Comparison of ENCODE assay signal across 24 cellular contexts in the genomic region with DNA sequence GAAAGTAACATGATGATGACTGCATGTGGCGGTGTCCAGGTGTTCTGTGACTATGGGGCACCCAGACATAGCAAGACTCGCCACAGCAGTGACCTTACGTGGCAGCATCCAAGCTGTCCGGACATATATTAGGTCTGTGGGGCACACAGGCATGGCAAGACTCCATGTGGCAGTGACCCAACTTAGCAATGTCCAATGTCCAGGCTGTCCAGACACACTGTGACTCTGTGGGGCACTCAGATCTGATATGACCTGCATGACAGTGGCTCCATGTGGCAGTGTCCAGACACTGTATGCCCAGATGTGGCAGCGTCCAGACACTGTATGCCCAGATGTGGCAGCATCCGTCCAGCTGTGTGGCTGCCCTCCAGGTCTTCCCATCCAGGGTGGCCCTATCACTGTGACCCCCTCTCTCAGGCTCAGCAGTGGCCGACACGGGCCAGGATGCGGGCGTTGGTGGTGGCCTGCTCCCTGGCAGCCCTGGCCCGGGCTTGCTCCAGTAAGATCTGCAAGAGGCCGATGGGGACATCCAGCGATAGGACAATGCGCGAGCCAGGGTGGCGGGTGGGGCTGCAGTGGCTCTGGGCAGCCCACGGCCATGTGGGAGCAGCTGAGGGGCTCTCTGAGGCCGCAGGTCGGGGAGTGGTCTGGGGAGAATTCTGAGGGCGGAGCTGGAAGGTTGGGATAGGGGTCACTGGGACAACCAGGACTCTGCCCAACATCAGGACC. TPM values are rescaled to one million over a fixed set of nuclear protein-coding genes. Genes with fewer than 3 reads are reported as not detected.
DNase-seq lines count a peak whose midpoint lies in the region; ATAC-seq and TF ChIP-seq lines count a peak whose summit lies in the region.
"Had no signal": no experiment of that assay in that cellular context is flagged by ENCODE, and none has a peak within 500 bp of the region (broad histone marks: within the 10 kb centered on the region; RNA-seq: fewer than 3 reads in every experiment).

No MANE protein-coding gene starts in this region.

- H3K9ac ChIP-seq in endodermal cell (ENCODE audit: extremely low read depth, low read length, poor library complexity, severe bottlenecking) (no peak overlapping the region), smooth muscle cell (ENCODE audit: low read depth) (peak overlapping the region; percentile 77)

- H3K4me3 ChIP-seq in endodermal cell (ENCODE audit: low read length) (no peak overlapping the region), smooth muscle cell (no peak overlapping the region)
- H3K4me3 ChIP-seq: esophagus muscularis mucosa, HAP-1, lower lobe of right lung, MG63, upper lobe of right lung had no signal

- 94 to 98% methylated on average over 15 to 20 of the region's 20 CpGs for WGBS in endodermal cell (ENCODE audit: insufficient coverage in 1 of 2, insufficient read length in 1 of 2), 2 experiments
- WGBS in smooth muscle cell (ENCODE audit: low lambda C conversion rate): 94% methylated on average over 20 of the region's 20 CpGs

- CTCF ChIA-PET in activated CD4-positive, alpha-beta T cell treated with anti-CD3 and anti-CD28 coated beads for 36 hours (lab: Charles Lee): interaction anchor here (1.1 kb wide), 1 partner anchor 126 kb away, joined by 3 read pairs; no protein-coding TSS in a partner anchor

- H3K9me3 ChIP-seq in endodermal cell (ENCODE audit: control insufficient read depth, low read length): no peaks in the 10 kb centered on the region
- H3K9me3 ChIP-seq in smooth muscle cell (replicated peaks; ENCODE audit: low read depth): no peaks in the 10 kb centered on the region
- H3K9me3 ChIP-seq: esophagus muscularis mucosa, HAP-1, lower lobe of right lung, MG63, upper lobe of right lung had no signal

- intact Hi-C loops in activated CD4-positive, alpha-beta T cell treated with anti-CD3 and anti-CD28 coated beads, Interleukin-2, amount 10 ng/mL, durations not matched to agents 24 days and 14 days (cut with micrococcal nuclease): no loop called here
- intact Hi-C loops in activated CD4-positive, alpha-beta T cell treated with anti-CD3 and anti-CD28 coated beads for 36 hours (cut with DNase I, micrococcal nuclease): no loop called here

- H3K27me3 ChIP-seq in endodermal cell (ENCODE audit: control insufficient read depth, insufficient read depth, low read length, poor library complexity, severe bottlenecking) (no peaks in the 10 kb centered on the region), smooth muscle cell (ENCODE audit: low read depth) (no peaks in the 10 kb centered on the region)
- H3K27me3 ChIP-seq: esophagus muscularis mucosa, MG63, upper lobe of right lung had no signal

- H3F3A ChIP-seq in smooth muscle cell (ENCODE audit: low read depth): peaks cover 35% of the 10 kb centered on the region

- peak overlapping the region; percentile 23 for H3K27ac Mint-ChIP-seq in activated CD4-positive, alpha-beta T cell treated with anti-CD3 and anti-CD28 coated beads, Interleukin-2, amount 10 ng/mL, durations not matched to agents 24 days and 14 days
- H3K27ac Mint-ChIP-seq in activated CD4-positive, alpha-beta T cell treated with anti-CD3 and anti-CD28 coated beads for 36 hours: no peak overlapping the region
- H3K27ac Mint-ChIP-seq in endodermal cell: peak overlapping the region; percentile 1
- H3K27ac Mint-ChIP-seq in T-helper 2 cell treated with Interferon-gamma antibody and Interleukin-4, amounts not matched to agents 5 μg/mL and 100 μg/mL, for 36 hours: no peak overlapping the region

- peaks cover 31% of the 10 kb centered on the region for H3K4me1 Mint-ChIP-seq in activated CD4-positive, alpha-beta T cell treated with anti-CD3 and anti-CD28 coated beads, Interleukin-2, amount 10 ng/mL, durations not matched to agents 24 days and 14 days
- peaks cover 9% of the 10 kb centered on the region for H3K4me1 Mint-ChIP-seq in activated CD4-positive, alpha-beta T cell treated with anti-CD3 and anti-CD28 coated beads for 36 hours
- peaks cover 38% of the 10 kb centered on the region for H3K4me1 Mint-ChIP-seq in endodermal cell
- peaks cover 24% of the 10 kb centered on the region for H3K4me1 Mint-ChIP-seq in T-helper 2 cell treated with Interferon-gamma antibody and Interleukin-4, amounts not matched to agents 5 μg/mL and 100 μg/mL, for 36 hours (ENCODE audit: low read depth)

- ATAC-seq in activated CD4-positive, alpha-beta T cell treated with anti-CD3 and anti-CD28 coated beads for 36 hours: no peak
- ATAC-seq: lower lobe of right lung; naive thymus-derived CD4-positive, alpha-beta T cell; stimulated activated naive CD8-positive, alpha-beta T cell treated with anti-CD3 and anti-CD28 coated beads, Interleukin-15, amount 100 ng/mL, for 72 hours; upper lobe of right lung had no signal

- H3K79me2 ChIP-seq in smooth muscle cell (ENCODE audit: low read depth): no peaks in the 10 kb centered on the region

- no peak for DNase-seq in activated CD4-positive, alpha-beta T cell treated with anti-CD3 and anti-CD28 coated beads, Interleukin-2, amount 10 ng/mL, durations not matched to agents 24 days and 14 days
- no peak for DNase-seq in activated CD4-positive, alpha-beta T cell treated with anti-CD3 and anti-CD28 coated beads for 36 hours
- DNase-seq in endodermal cell: peak; percentile 46
- no peak for DNase-seq in smooth muscle cell (lab: John Stamatoyannopoulos, UW; ENCODE audit: unreplicated experiment)
- no peak for DNase-seq in T-helper 2 cell treated with Interferon-gamma antibody and Interleukin-4, amounts not matched to agents 5 μg/mL and 100 μg/mL, for 36 hours (ENCODE audit: low spot score)
- DNase-seq in NK-92 (lab: John Stamatoyannopoulos, UW; ENCODE audit: unreplicated experiment): no peak
- DNase-seq: activated CD4-positive, CD25-positive, alpha-beta regulatory T cell treated with anti-CD3 and anti-CD28 coated beads, Interleukin-2, amount 50 U/mL, for 72 hours; activated CD8-positive, alpha-beta memory T cell treated with anti-CD3 and anti-CD28 coated beads, Interleukin-2, amount 50 U/mL, for 4 hours; activated gamma-delta T cell treated with Interleukin-2 at 50 U/mL for 16 hours; CD4-positive, CD25-positive, alpha-beta regulatory T cell; DMS79; lower lobe of right lung; naive thymus-derived CD4-positive, alpha-beta T cell; NCI-H1694; NCI-H446 treated with DMSO at 0.1 percent for 48 hours; SHP77 treated with DMSO at 0.1 percent for 48 hours; stimulated activated CD4-positive, alpha-beta T cell treated with anti-CD3 and anti-CD28 coated beads, Interleukin-15, amount 100 ng/mL, for 24 hours; stimulated activated naive CD8-positive, alpha-beta T cell treated with anti-CD3 and anti-CD28 coated beads, Interleukin-15, amount 100 ng/mL, for 72 hours; upper lobe of right lung had no signal

- no peak overlapping the region for H2AFZ ChIP-seq in smooth muscle cell (ENCODE audit: low read depth)

- no peak overlapping the region for H3K4me3 Mint-ChIP-seq in activated CD4-positive, alpha-beta T cell treated with anti-CD3 and anti-CD28 coated beads, Interleukin-2, amount 10 ng/mL, durations not matched to agents 24 days and 14 days
- H3K4me3 Mint-ChIP-seq in activated CD4-positive, alpha-beta T cell treated with anti-CD3 and anti-CD28 coated beads for 36 hours: no peak overlapping the region
- H3K4me3 Mint-ChIP-seq in endodermal cell: no peak overlapping the region
- no peak overlapping the region for H3K4me3 Mint-ChIP-seq in T-helper 2 cell treated with Interferon-gamma antibody and Interleukin-4, amounts not matched to agents 5 μg/mL and 100 μg/mL, for 36 hours
- H3K4me3 Mint-ChIP-seq: naive thymus-derived CD4-positive, alpha-beta T cell; stimulated activated naive CD8-positive, alpha-beta T cell treated with anti-CD3 and anti-CD28 coated beads, Interleukin-15, amount 100 ng/mL, for 72 hours had no signal

- no peaks in the 10 kb centered on the region for H4K20me1 ChIP-seq in smooth muscle cell (ENCODE audit: low read depth)

- TF ChIP-seq CTCF in endodermal cell (conservative IDR thresholded peaks at IDR 0.05): no peak
- TF ChIP-seq CTCF in smooth muscle cell (IDR thresholded peaks at IDR 0.05; ENCODE audit: borderline replicate concordance, insufficient read depth, poor library complexity, severe bottlenecking): no peak

- peaks cover 5% of the 10 kb centered on the region for H3K4me1 ChIP-seq in endodermal cell (ENCODE audit: control insufficient read depth, insufficient read depth, low read length)
- H3K4me1 ChIP-seq in smooth muscle cell (ENCODE audit: low read depth): peaks cover 30% of the 10 kb centered on the region

- H3K27ac ChIP-seq in endodermal cell (ENCODE audit: low read depth, low read length): peak overlapping the region; percentile 32
- peak overlapping the region; percentile 93 for H3K27ac ChIP-seq in smooth muscle cell (ENCODE audit: low read depth)
- H3K27ac ChIP-seq: lower lobe of right lung, upper lobe of right lung had no signal

- no peaks in the 10 kb centered on the region for H3K9me3 Mint-ChIP-seq in activated CD4-positive, alpha-beta T cell treated with anti-CD3 and anti-CD28 coated beads, Interleukin-2, amount 10 ng/mL, durations not matched to agents 24 days and 14 days
- H3K9me3 Mint-ChIP-seq in activated CD4-positive, alpha-beta T cell treated with anti-CD3 and anti-CD28 coated beads for 36 hours (ENCODE audit: low read depth): no peaks in the 10 kb centered on the region
- no peaks in the 10 kb centered on the region for H3K9me3 Mint-ChIP-seq in endodermal cell
- H3K9me3 Mint-ChIP-seq in T-helper 2 cell treated with Interferon-gamma antibody and Interleukin-4, amounts not matched to agents 5 μg/mL and 100 μg/mL, for 36 hours: no peaks in the 10 kb centered on the region
- H3K9me3 Mint-ChIP-seq: naive thymus-derived CD4-positive, alpha-beta T cell; stimulated activated naive CD8-positive, alpha-beta T cell treated with anti-CD3 and anti-CD28 coated beads, Interleukin-15, amount 100 ng/mL, for 72 hours had no signal

- H3K36me3 ChIP-seq in endodermal cell (ENCODE audit: control insufficient read depth, insufficient read depth, low read length): no peaks in the 10 kb centered on the region
- H3K36me3 ChIP-seq in smooth muscle cell (ENCODE audit: low read depth): no peaks in the 10 kb centered on the region
- H3K36me3 ChIP-seq: esophagus muscularis mucosa, HAP-1, lower lobe of right lung, MG63, upper lobe of right lung had no signal

- H3K36me3 Mint-ChIP-seq in activated CD4-positive, alpha-beta T cell treated with anti-CD3 and anti-CD28 coated beads, Interleukin-2, amount 10 ng/mL, durations not matched to agents 24 days and 14 days (ENCODE audit: low read depth): no peaks in the 10 kb centered on the region
- H3K36me3 Mint-ChIP-seq in activated CD4-positive, alpha-beta T cell treated with anti-CD3 and anti-CD28 coated beads for 36 hours (ENCODE audit: low read depth): no peaks in the 10 kb centered on the region
- no peaks in the 10 kb centered on the region for H3K36me3 Mint-ChIP-seq in endodermal cell (ENCODE audit: low read depth)
- H3K36me3 Mint-ChIP-seq in T-helper 2 cell treated with Interferon-gamma antibody and Interleukin-4, amounts not matched to agents 5 μg/mL and 100 μg/mL, for 36 hours (ENCODE audit: low read depth): no peaks in the 10 kb centered on the region
- H3K36me3 Mint-ChIP-seq: CD4-positive, CD25-positive, alpha-beta regulatory T cell; naive thymus-derived CD4-positive, alpha-beta T cell had no signal

- H3K27me3 Mint-ChIP-seq in activated CD4-positive, alpha-beta T cell treated with anti-CD3 and anti-CD28 coated beads, Interleukin-2, amount 10 ng/mL, durations not matched to agents 24 days and 14 days: no peaks in the 10 kb centered on the region
- no peaks in the 10 kb centered on the region for H3K27me3 Mint-ChIP-seq in activated CD4-positive, alpha-beta T cell treated with anti-CD3 and anti-CD28 coated beads for 36 hours
- H3K27me3 Mint-ChIP-seq in endodermal cell (ENCODE audit: insufficient read depth): no peaks in the 10 kb centered on the region
- H3K27me3 Mint-ChIP-seq in T-helper 2 cell treated with Interferon-gamma antibody and Interleukin-4, amounts not matched to agents 5 μg/mL and 100 μg/mL, for 36 hours (ENCODE audit: low read depth): no peaks in the 10 kb centered on the region
- H3K27me3 Mint-ChIP-seq: naive thymus-derived CD4-positive, alpha-beta T cell; stimulated activated naive CD8-positive, alpha-beta T cell treated with anti-CD3 and anti-CD28 coated beads, Interleukin-15, amount 100 ng/mL, for 72 hours had no signal

- H3K4me2 ChIP-seq in smooth muscle cell: no peak overlapping the region

- POLR2A ChIA-PET in activated CD4-positive, alpha-beta T cell treated with anti-CD3 and anti-CD28 coated beads for 36 hours (lab: Charles Lee): interaction anchor here (0.6 kb wide), 1 partner anchor 426 kb away, joined by 4 read pairs; no protein-coding TSS in a partner anchor

RNA-seq across cellular contexts. Expression of a gene that starts 1.1 kb away (rescaled TPM):
- not detected in 2 replicates for total RNA-seq in activated CD4-positive, alpha-beta T cell treated with anti-CD3 and anti-CD28 coated beads, Interleukin-2, amount 10 ng/mL, durations not matched to agents 24 days and 14 days
- not detected for total RNA-seq in activated CD4-positive, alpha-beta T cell treated with anti-CD3 and anti-CD28 coated beads for 36 hours
- total RNA-seq in endodermal cell: not detected
- polyA plus RNA-seq in endodermal cell (2013, experiment 1 of 2): 0.36 TPM
- polyA plus RNA-seq in endodermal cell (2013, experiment 2 of 2): 0.54 TPM
- 6.1 and 7.0 TPM in 2 replicates for total RNA-seq in smooth muscle cell
- polyA plus RNA-seq in smooth muscle cell: 4.3 and 11.6 TPM in 2 replicates
- total RNA-seq: CD4-positive, CD25-positive, alpha-beta regulatory T cell; dermis blood vessel endothelial cell; esophagus muscularis mucosa; T-helper 2 cell treated with Interferon-gamma antibody and Interleukin-4, amounts not matched to agents 100 ng/mL and 5 ng/mL, for 36 hours; upper lobe of right lung had no signal
- polyA plus RNA-seq: CD4-positive, CD25-positive, alpha-beta regulatory T cell; naive thymus-derived CD4-positive, alpha-beta T cell had no signal

RNA-seq across cellular contexts. Expression of a gene that starts 5.9 kb away (rescaled TPM):
- 38.2 and 44.0 TPM in 2 replicates for total RNA-seq in activated CD4-positive, alpha-beta T cell treated with anti-CD3 and anti-CD28 coated beads, Interleukin-2, amount 10 ng/mL, durations not matched to agents 24 days and 14 days
- 10 to 100 TPM; 58.4 to 63.7 TPM for total RNA-seq in activated CD4-positive, alpha-beta T cell treated with anti-CD3 and anti-CD28 coated beads for 36 hours
- 10 to 100 TPM; 12.6 to 19.0 TPM for total RNA-seq in endodermal cell
- polyA plus RNA-seq in endodermal cell (2013, experiment 1 of 2): 26.7 TPM
- polyA plus RNA-seq in endodermal cell (2013, experiment 2 of 2): 25.9 TPM
- total RNA-seq in smooth muscle cell: 41.4 and 48.8 TPM in 2 replicates
- polyA plus RNA-seq in smooth muscle cell: 37.4 and 47.7 TPM in 2 replicates

RNA-seq across cellular contexts. Expression of a gene that starts 32.6 kb away (rescaled TPM):
- 0.56 and 0.62 TPM in 2 replicates for total RNA-seq in activated CD4-positive, alpha-beta T cell treated with anti-CD3 and anti-CD28 coated beads, Interleukin-2, amount 10 ng/mL, durations not matched to agents 24 days and 14 days
- under 1 TPM; 0.65 to 0.85 TPM for total RNA-seq in activated CD4-positive, alpha-beta T cell treated with anti-CD3 and anti-CD28 coated beads for 36 hours
- 10 to 100 TPM; 15.7 to 16.6 TPM for total RNA-seq in endodermal cell
- polyA plus RNA-seq in endodermal cell (2013, experiment 1 of 2): 18.7 TPM
- polyA plus RNA-seq in endodermal cell (2013, experiment 2 of 2): 24.0 TPM
- total RNA-seq in smooth muscle cell: 45.9 and 57.3 TPM in 2 replicates
- polyA plus RNA-seq in smooth muscle cell: 80.7 and 173 TPM in 2 replicates
- polyA plus RNA-seq: CD4-positive, CD25-positive, alpha-beta regulatory T cell; naive thymus-derived CD4-positive, alpha-beta T cell had no signal

RNA-seq across cellular contexts. Expression of a gene that starts 46.9 kb away (rescaled TPM):
- total RNA-seq in activated CD4-positive, alpha-beta T cell treated with anti-CD3 and anti-CD28 coated beads, Interleukin-2, amount 10 ng/mL, durations not matched to agents 24 days and 14 days: 224 and 235 TPM in 2 replicates
- 100 to 1,000 TPM; 205 to 231 TPM for total RNA-seq in activated CD4-positive, alpha-beta T cell treated with anti-CD3 and anti-CD28 coated beads for 36 hours
- total RNA-seq in endodermal cell: 100 to 1,000 TPM; 231 to 289 TPM
- 272 TPM for polyA plus RNA-seq in endodermal cell (2013, experiment 1 of 2)
- polyA plus RNA-seq in endodermal cell (2013, experiment 2 of 2): 265 TPM
- total RNA-seq in smooth muscle cell: 206 and 250 TPM in 2 replicates
- polyA plus RNA-seq in smooth muscle cell: 425 and 428 TPM in 2 replicates

RNA-seq across cellular contexts. Expression of a gene that starts 58.6 kb away (rescaled TPM):
- 79.1 and 84.9 TPM in 2 replicates for total RNA-seq in activated CD4-positive, alpha-beta T cell treated with anti-CD3 and anti-CD28 coated beads, Interleukin-2, amount 10 ng/mL, durations not matched to agents 24 days and 14 days
- 10 to 100 TPM; 52.9 to 68.8 TPM for total RNA-seq in activated CD4-positive, alpha-beta T cell treated with anti-CD3 and anti-CD28 coated beads for 36 hours
- total RNA-seq in endodermal cell: 100 to 1,000 TPM; 192 to 193 TPM
- polyA plus RNA-seq in endodermal cell (2013, experiment 1 of 2): 132 TPM
- 117 TPM for polyA plus RNA-seq in endodermal cell (2013, experiment 2 of 2)
- 111 and 124 TPM in 2 replicates for total RNA-seq in smooth muscle cell
- 297 and 333 TPM in 2 replicates for polyA plus RNA-seq in smooth muscle cell

Comparison
In these comparisons a context has a peak if more than half of its experiments do, and no peak if none do; other contexts are left out.
1. H3K27ac Mint-ChIP-seq: peak in activated CD4-positive, alpha-beta T cell treated with anti-CD3 and anti-CD28 coated beads, Interleukin-2, amount 10 ng/mL, durations not matched to agents 24 days and 14 days (single experiment) and endodermal cell (single experiment); none in activated CD4-positive, alpha-beta T cell treated with anti-CD3 and anti-CD28 coated beads for 36 hours (single experiment) and T-helper 2 cell treated with Interferon-gamma antibody and Interleukin-4, amounts not matched to agents 5 μg/mL and 100 μg/mL, for 36 hours (single experiment).
2. RNA of a gene that starts 32.6 kb away (total RNA-seq): 45.9 to 57.3 TPM in smooth muscle cell and 15.7 to 16.6 TPM in endodermal cell; 0.65 to 0.85 TPM in activated CD4-positive, alpha-beta T cell treated with anti-CD3 and anti-CD28 coated beads for 36 hours and 0.56 to 0.62 TPM in activated CD4-positive, alpha-beta T cell treated with anti-CD3 and anti-CD28 coated beads, Interleukin-2, amount 10 ng/mL, durations not matched to agents 24 days and 14 days; every median in the first group is over 4 times any median in the second.